29 cellular contexts compared by ENCODE assay signal in genomic region chr7:112485766-112486165, GRCh38. TPM values are rescaled to one million over a fixed set of nuclear protein-coding genes. Genes with fewer than 3 reads are reported as not detected.
"Had no signal": no experiment of that assay in that cellular context is flagged by ENCODE, and none has a peak within 500 bp of the region (broad histone marks: within the 10 kb centered on the region; RNA-seq: fewer than 3 reads in every experiment).

No MANE protein-coding gene starts in this region.

- H3K4me3 ChIP-seq: SJSA1 had no signal

- H3K27ac Mint-ChIP-seq: activated CD8-positive, alpha-beta T cell treated with anti-CD3 and anti-CD28 coated beads, Interleukin-2, amount 10 ng/mL, durations not matched to agents 7 days and 5 days; activated naive CD4-positive, alpha-beta T cell treated with anti-CD3 and anti-CD28 coated beads, Interleukin-2, amount 50 U/mL, for 24 hours; activated naive CD8-positive, alpha-beta T cell treated with anti-CD3 and anti-CD28 coated beads, Interleukin-2, amount 50 U/mL, for 24 hours; activated T-cell treated with anti-CD3 and anti-CD28 coated beads, Interleukin-2, amount 50 U/mL, for 24 hours; activated T-helper 1 cell treated with anti-CD3 and anti-CD28 coated beads, Interleukin-12 subunit alpha, Interleukin-12 subunit beta, Interleukin-2, Interleukin-4 antibody, amounts not matched to agents 30 ng/mL and 10 ng/mL and 1 ng/mL, durations not matched to agents 14 hours and 24 hours and 36 hours; T-helper 1 cell treated with Interleukin-12 subunit alpha and Interleukin-12 subunit beta and Interleukin-4 antibody, amounts not matched to agents 30 μg/mL and 1 μg/mL, for 36 hours; WTC11 had no signal

- H3K4me2 ChIP-seq: KMS-11 had no signal

- H3K4me1 Mint-ChIP-seq: central memory CD8-positive, alpha-beta T cell had no signal

- ATAC-seq: activated CD8-positive, alpha-beta T cell treated with anti-CD3 and anti-CD28 coated beads, Interleukin-2, amount 10 ng/mL, durations not matched to agents 7 days and 5 days; activated naive CD8-positive, alpha-beta T cell treated with anti-CD3 and anti-CD28 coated beads, Interleukin-2, amount 50 U/mL, for 24 hours; WTC11 had no signal

- H3K36me3 ChIP-seq: SJSA1 had no signal

- DNase-seq: activated CD4-positive, alpha-beta T cell treated with anti-CD3 and anti-CD28 coated beads for 48 hours; activated CD4-positive, alpha-beta T cell treated with anti-CD3 and anti-CD28 coated beads, Interleukin-2, amount 50 U/mL, for 4 hours; activated CD4-positive, CD25-positive, alpha-beta regulatory T cell treated with anti-CD3 and anti-CD28 coated beads, Interleukin-2, amount 50 U/mL, for 72 hours; activated CD8-positive, alpha-beta memory T cell treated with anti-CD3 and anti-CD28 coated beads, Interleukin-2, amount 50 U/mL, for 48 hours; activated CD8-positive, alpha-beta T cell treated with anti-CD3 and anti-CD28 coated beads, Interleukin-2, amount 10 ng/mL, durations not matched to agents 7 days and 5 days; activated effector memory CD4-positive, alpha-beta T cell treated with Interleukin-2 at 50 U/mL for 16 hours; activated naive CD4-positive, alpha-beta T cell; activated naive CD8-positive, alpha-beta T cell treated with anti-CD3 and anti-CD28 coated beads, Interleukin-2, amount 50 U/mL, for 24 hours; activated T-cell treated with anti-CD3 and anti-CD28 coated beads, Interleukin-2, amount 50 U/mL, for 24 hours; amniotic stem cell; NCI-H1092; NCI-H1417; NCI-H1930; NCI-H2171; NCI-H2227 treated with DMSO at 0.1 percent for 48 hours; NCI-H446 treated with DMSO at 0.1 percent for 48 hours; NCI-H526 treated with DMSO at 0.1 percent for 48 hours; SHP77; T-helper 9 cell had no signal

- FAIRE-seq: RCC 7860 had no signal

- H3K9me3 ChIP-seq: ascending aorta, SJSA1 had no signal

- H3K9ac ChIP-seq: KMS-11 had no signal

- H3K27ac ChIP-seq: KMS-11 had no signal

- H3K36me3 Mint-ChIP-seq: WTC11 had no signal

- H3K27me3 Mint-ChIP-seq: activated naive CD4-positive, alpha-beta T cell treated with anti-CD3 and anti-CD28 coated beads, Interleukin-2, amount 50 U/mL, for 24 hours; activated naive CD8-positive, alpha-beta T cell treated with anti-CD3 and anti-CD28 coated beads, Interleukin-2, amount 50 U/mL, for 24 hours; activated T-cell treated with anti-CD3 and anti-CD28 coated beads, Interleukin-2, amount 50 U/mL, for 24 hours; brain; central memory CD8-positive, alpha-beta T cell had no signal

- H3K9me3 Mint-ChIP-seq: activated naive CD4-positive, alpha-beta T cell treated with anti-CD3 and anti-CD28 coated beads, Interleukin-2, amount 50 U/mL, for 24 hours; activated naive CD8-positive, alpha-beta T cell treated with anti-CD3 and anti-CD28 coated beads, Interleukin-2, amount 50 U/mL, for 24 hours; activated T-cell treated with anti-CD3 and anti-CD28 coated beads, Interleukin-2, amount 50 U/mL, for 24 hours; activated T-helper 1 cell treated with anti-CD3 and anti-CD28 coated beads, Interleukin-12 subunit alpha, Interleukin-12 subunit beta, Interleukin-2, Interleukin-4 antibody, amounts not matched to agents 30 ng/mL and 10 ng/mL and 1 ng/mL, durations not matched to agents 14 hours and 24 hours and 36 hours; brain; central memory CD8-positive, alpha-beta T cell; T-helper 1 cell treated with Interleukin-12 subunit alpha and Interleukin-12 subunit beta and Interleukin-4 antibody, amounts not matched to agents 30 μg/mL and 1 μg/mL, for 36 hours; WTC11 had no signal

- H3K4me3 Mint-ChIP-seq: activated CD8-positive, alpha-beta T cell treated with anti-CD3 and anti-CD28 coated beads, Interleukin-2, amount 10 ng/mL, durations not matched to agents 7 days and 5 days; activated naive CD4-positive, alpha-beta T cell treated with anti-CD3 and anti-CD28 coated beads, Interleukin-2, amount 50 U/mL, for 24 hours; activated naive CD8-positive, alpha-beta T cell treated with anti-CD3 and anti-CD28 coated beads, Interleukin-2, amount 50 U/mL, for 24 hours; activated T-cell treated with anti-CD3 and anti-CD28 coated beads, Interleukin-2, amount 50 U/mL, for 24 hours; activated T-helper 1 cell treated with anti-CD3 and anti-CD28 coated beads, Interleukin-12 subunit alpha, Interleukin-12 subunit beta, Interleukin-2, Interleukin-4 antibody, amounts not matched to agents 30 ng/mL and 10 ng/mL and 1 ng/mL, durations not matched to agents 14 hours and 24 hours and 36 hours; brain; central memory CD8-positive, alpha-beta T cell; T-helper 1 cell treated with Interleukin-12 subunit alpha and Interleukin-12 subunit beta and Interleukin-4 antibody, amounts not matched to agents 30 μg/mL and 1 μg/mL, for 36 hours; WTC11 had no signal

- H3K27me3 ChIP-seq: ascending aorta, SJSA1 had no signal

RNA-seq across cellular contexts. Expression of gene LSMEM1, which starts 5.0 kb away (rescaled TPM):
- total RNA-seq: ascending aorta had no signal
